Comparison of ENCODE assay signal across 9 cellular contexts in genomic region chr12:4153343-4153892, GRCh38.
DNase-seq lines count a peak whose midpoint lies in the region; ATAC-seq and TF ChIP-seq lines count a peak whose summit lies in the region.
"Had no signal": no experiment of that assay in that cellular context is flagged by ENCODE, and none has a peak within 500 bp of the region (broad histone marks: within the 10 kb centered on the region; RNA-seq: fewer than 3 reads in every experiment).

No MANE protein-coding gene starts in this region.

- TF ChIP-seq CTCF in MCF 10A (IDR thresholded peaks at IDR 0.05; ENCODE audit: unreplicated experiment) (no peak), psoas muscle (IDR thresholded peaks at IDR 0.05) (no peak)

- ATAC-seq in GM19328 (IDR thresholded peaks at IDR 0.05; ENCODE audit: unreplicated experiment) = peak; percentile 53
- ATAC-seq in HG03439 (IDR thresholded peaks at IDR 0.05; ENCODE audit: unreplicated experiment) = peak; percentile 80
- no peak for ATAC-seq in psoas muscle

- CTCF ChIA-PET in MCF 10A (lab: Yijun Ruan, JAX) = no interaction called here

- peaks cover 7% of the 10 kb centered on the region for H3K9me3 Mint-ChIP-seq in MCF 10A (ENCODE audit: unreplicated experiment)

- DNase-seq in AML-193 (lab: John Stamatoyannopoulos, UW) = peak; percentile 47
- peak; percentile 36 for DNase-seq in activated CD8-positive, alpha-beta memory T cell treated with anti-CD3 and anti-CD28 coated beads, Interleukin-2, amount 50 U/mL, for 4 hours
- peak; percentile 34 to 40 for DNase-seq in stimulated activated CD4-positive, alpha-beta T cell treated with anti-CD3 and anti-CD28 coated beads, Interleukin-15, amount 100 ng/mL, for 1 hour (ENCODE audit: low read depth in 1 of 2, low spot score in 1 of 2)
- DNase-seq in HAP-1 (ENCODE audit: low spot score in 2 of 2) = no peak
- no peak for DNase-seq in MCF 10A (ENCODE audit: unreplicated experiment)
- no peak for DNase-seq in psoas muscle

- no peak overlapping the region for H3K27ac ChIP-seq in psoas muscle
- H3K27ac ChIP-seq: parathyroid adenoma had no signal

- BruUV-seq in MCF 10A (replicated peaks; lab: Mats Ljungman, UMichigan) = no TSS peak

- H3K4me1 ChIP-seq in HAP-1 (no peaks in the 10 kb centered on the region), psoas muscle (no peaks in the 10 kb centered on the region)
- H3K4me1 ChIP-seq: parathyroid adenoma had no signal

- H3K27me3 ChIP-seq in HAP-1 (ENCODE audit: low read depth) (no peaks in the 10 kb centered on the region), psoas muscle (ENCODE audit: insufficient read depth in 3 of 3, low read length in 2 of 3) (no peaks in the 10 kb centered on the region)

- POLR2A ChIA-PET in MCF 10A (lab: Yijun Ruan, JAX) = no interaction called here

- no peaks in the 10 kb centered on the region for H3K4me1 Mint-ChIP-seq in MCF 10A (ENCODE audit: insufficient read depth, unreplicated experiment)

- H3K27me3 Mint-ChIP-seq in MCF 10A (ENCODE audit: insufficient read depth, unreplicated experiment) = no peaks in the 10 kb centered on the region

- H3K4me3 Mint-ChIP-seq in MCF 10A (ENCODE audit: unreplicated experiment) = no peak overlapping the region

- intact Hi-C loops in MCF 10A (cut with micrococcal nuclease) (no loop called here), psoas muscle (cut with DNase I) (no loop called here)

- no peak overlapping the region for H3K27ac Mint-ChIP-seq in MCF 10A (ENCODE audit: low read depth, unreplicated experiment)

- WGBS in psoas muscle, 3 donors = 34 to 77% (median 41%) methylated on average over 3 of the region's 3 CpGs

- in situ Hi-C loops in HAP-1 (cut with MboI; ENCODE audit: low sequenced_read_pairs) = no loop called here

- H3K36me3 ChIP-seq in HAP-1 (replicated peaks) = no peaks in the 10 kb centered on the region
- H3K36me3 ChIP-seq in psoas muscle (ENCODE audit: insufficient read depth in 1 of 2, low read depth in 1 of 2) = no peaks in the 10 kb centered on the region

- H3K4me3 ChIP-seq in HAP-1 (no peak overlapping the region), psoas muscle (no peak overlapping the region)

- H3K9me3 ChIP-seq in HAP-1 = no peaks in the 10 kb centered on the region
- no peaks in the 10 kb centered on the region for H3K9me3 ChIP-seq in psoas muscle

- H3K36me3 Mint-ChIP-seq in MCF 10A (ENCODE audit: insufficient read depth, unreplicated experiment) = no peaks in the 10 kb centered on the region

Comparison
In these comparisons a context has a peak if more than half of its experiments do, and no peak if none do; other contexts are left out.
1. DNase-seq: peak in AML-193 (2 of 2), activated CD8-positive, alpha-beta memory T cell treated with anti-CD3 and anti-CD28 coated beads, Interleukin-2, amount 50 U/mL, for 4 hours (single experiment) and stimulated activated CD4-positive, alpha-beta T cell treated with anti-CD3 and anti-CD28 coated beads, Interleukin-15, amount 100 ng/mL, for 1 hour (2 of 2); none in HAP-1 (0 of 2), MCF 10A (single experiment) and psoas muscle (0 of 2).
2. ATAC-seq: peak in GM19328 (single experiment) and HG03439 (single experiment); none in psoas muscle (0 of 4).